Comparison of ENCODE assay signal across 9 cellular contexts in genomic region chrX:17377795-17378194, GRCh38. TPM values are rescaled to one million over a fixed set of nuclear protein-coding genes. Genes with fewer than 3 reads are reported as not detected.
DNase-seq lines count a peak whose midpoint lies in the region; ATAC-seq, FAIRE-seq and TF ChIP-seq lines count a peak whose summit lies in the region.
"Had no signal": no experiment of that assay in that cellular context is flagged by ENCODE, and none has a peak within 500 bp of the region (broad histone marks: within the 10 kb centered on the region; RNA-seq: fewer than 3 reads in every experiment).

No MANE protein-coding gene starts in this region.

- FAIRE-seq in kidney (lab: Jason Lieb, UNC): no peak

- peak in 1 of 2 donors; percentile 13 for DNase-seq in activated naive CD4-positive, alpha-beta T cell treated with anti-CD3 and anti-CD28 coated beads, Interleukin-2, amount 50 U/mL, for 72 hours (ENCODE audit: low spot score in 2 of 2)
- no peak for DNase-seq in activated naive CD4-positive, alpha-beta T cell (lab: John Stamatoyannopoulos, UW)
- DNase-seq in ascending aorta (ENCODE audit: low spot score in 2 of 2) (no peak), kidney (no peak), tibial artery (no peak), body of pancreas (no peak), COLO829 (ENCODE audit: low spot score) (no peak), Peyer's patch (no peak)
- DNase-seq: kidney glomerular epithelial cell had no signal

- peaks cover 12 to 20% of the 10 kb centered on the region in 2 donors for H3K9me3 Mint-ChIP-seq in activated naive CD4-positive, alpha-beta T cell treated with anti-CD3 and anti-CD28 coated beads, Interleukin-2, amount 50 U/mL, for 72 hours

- 31 to 40% methylated on average over 7 to 9 of the region's 9 CpGs for WGBS in body of pancreas, 2 donors

- H3K4me1 ChIP-seq in ascending aorta (no peaks in the 10 kb centered on the region), kidney (ENCODE audit: control insufficient read depth in 1 of 2, insufficient read depth in 1 of 2, low read depth in 1 of 2, low read length in 2 of 2) (no peaks in the 10 kb centered on the region), tibial artery (no peaks in the 10 kb centered on the region), body of pancreas (peaks cover 8% of the 10 kb centered on the region), Peyer's patch (no peaks in the 10 kb centered on the region)

- peak overlapping the region in 1 of 2 donors; percentile 84 for H3K9ac ChIP-seq in kidney (ENCODE audit: low read length in 2 of 2)

- peaks cover 7 to 19% of the 10 kb centered on the region in 2 donors for H3K36me3 Mint-ChIP-seq in activated naive CD4-positive, alpha-beta T cell treated with anti-CD3 and anti-CD28 coated beads, Interleukin-2, amount 50 U/mL, for 72 hours

- H3K27me3 ChIP-seq in ascending aorta (no peaks in the 10 kb centered on the region), tibial artery (no peaks in the 10 kb centered on the region), body of pancreas (no peaks in the 10 kb centered on the region), Peyer's patch (no peaks in the 10 kb centered on the region)

- no peak for TF ChIP-seq POLR2A in body of pancreas (IDR thresholded peaks at IDR 0.05)
- no peak for TF ChIP-seq POLR2A in Peyer's patch (IDR thresholded peaks at IDR 0.05)

- H3K27ac Mint-ChIP-seq in activated naive CD4-positive, alpha-beta T cell treated with anti-CD3 and anti-CD28 coated beads, Interleukin-2, amount 50 U/mL, for 72 hours: peak overlapping the region in 1 of 2 donors; percentile 14

- TF ChIP-seq CTCF in ascending aorta (IDR thresholded peaks at IDR 0.05) (no peak), kidney (IDR thresholded peaks at IDR 0.05; ENCODE audit: borderline replicate concordance, extremely low read depth, insufficient read depth) (no peak), tibial artery (IDR thresholded peaks at IDR 0.05) (no peak), body of pancreas (IDR thresholded peaks at IDR 0.05) (no peak), Peyer's patch (IDR thresholded peaks at IDR 0.05) (no peak)

- H3K36me3 ChIP-seq in ascending aorta (no peaks in the 10 kb centered on the region), kidney (ENCODE audit: control insufficient read depth in 1 of 2, insufficient read depth in 2 of 2, low read length in 2 of 2) (peaks cover 0 to 3% of the 10 kb centered on the region in 2 donors), tibial artery (no peaks in the 10 kb centered on the region), body of pancreas (replicated peaks in 1 of 2; ENCODE audit: insufficient read depth in 1 of 2, low read depth in 2 of 2) (no peaks in the 10 kb centered on the region), Peyer's patch (no peaks in the 10 kb centered on the region)

- H3K27ac ChIP-seq in ascending aorta (peak overlapping the region; percentile 15 to 19), kidney (ENCODE audit: low read depth in 2 of 2, low read length in 2 of 2) (peak overlapping the region; percentile 80 to 86), tibial artery (peak overlapping the region; percentile 65 to 84), body of pancreas (no peak overlapping the region), Peyer's patch (no peak overlapping the region)

- peak; percentile 80 to 82 for ATAC-seq in activated naive CD4-positive, alpha-beta T cell treated with anti-CD3 and anti-CD28 coated beads, Interleukin-2, amount 50 U/mL, for 72 hours
- no peak for ATAC-seq in body of pancreas

- peak overlapping the region; percentile 64 to 76 for H3K4me3 ChIP-seq in ascending aorta
- peak overlapping the region; percentile 59 to 82 for H3K4me3 ChIP-seq in kidney (ENCODE audit: low read length in 2 of 2)
- H3K4me3 ChIP-seq in tibial artery: peak overlapping the region; percentile 71 to 74
- H3K4me3 ChIP-seq in body of pancreas: no peak overlapping the region
- peak overlapping the region in 2 of 4 donors; percentile 55 to 62 for H3K4me3 ChIP-seq in Peyer's patch

- intact Hi-C loops in ascending aorta (cut with DNase I): loop anchor here (2.0 to 10.0 kb wide), 5 partner anchors 37 to 550 kb away; partner anchors contain the start of gene SCML1
- intact Hi-C loops in kidney (cut with DNase I): no loop called here
- intact Hi-C loops in tibial artery (cut with DNase I; ENCODE audit: low total_unique reads): loop anchor here (2.0 to 10.0 kb wide), 2 partner anchors 147 to 213 kb away; no protein-coding TSS in a partner anchor
- intact Hi-C loops in body of pancreas (cut with DNase I): no loop called here

- H3K9me3 ChIP-seq in ascending aorta: peaks cover 0 to 3% of the 10 kb centered on the region in 2 donors
- H3K9me3 ChIP-seq in kidney (ENCODE audit: control insufficient read depth in 1 of 2, low read length in 2 of 2): no peaks in the 10 kb centered on the region
- H3K9me3 ChIP-seq in tibial artery: peaks cover 0 to 6% (median 0%) of the 10 kb centered on the region in 3 donors
- H3K9me3 ChIP-seq in body of pancreas: no peaks in the 10 kb centered on the region
- no peaks in the 10 kb centered on the region for H3K9me3 ChIP-seq in Peyer's patch

RNA-seq across cellular contexts. Expression of gene NHS, which starts 2.8 kb away (rescaled TPM):
- total RNA-seq in activated naive CD4-positive, alpha-beta T cell treated with anti-CD3 and anti-CD28 coated beads, Interleukin-2, amount 50 U/mL, for 72 hours: 1 to 10 TPM; 1.2 to 2.7 TPM
- total RNA-seq in ascending aorta: 8.8 TPM
- total RNA-seq in kidney: 28.9 TPM
- 3.1 TPM for polyA plus RNA-seq in kidney (ENCODE audit: insufficient read depth, low read depth, low replicate concordance)
- 1 to 10 TPM in 1 of 2 donors, under 1 TPM in 1; under 0.01 to 1.3 TPM for total RNA-seq in body of pancreas
- total RNA-seq in Peyer's patch: 1 to 10 TPM in 3 of 4 donors, under 1 TPM in 1; 0.88 to 9.1 (median 2.5) TPM

Comparison
In these comparisons a context has a peak if more than half of its experiments do, and no peak if none do; other contexts are left out.
1. H3K27ac ChIP-seq: peak in ascending aorta (2 of 2), kidney (2 of 2) and tibial artery (2 of 2); none in body of pancreas (0 of 4) and Peyer's patch (0 of 4).
2. H3K4me3 ChIP-seq: peak in ascending aorta (2 of 2), kidney (2 of 2) and tibial artery (2 of 2); none in body of pancreas (0 of 2).
3. intact Hi-C loops: an anchor here in ascending aorta (2.0 to 10.0 kb wide) and tibial artery (2.0 to 10.0 kb wide); none called in kidney and body of pancreas.